8 cellular contexts compared by ENCODE assay signal in the genomic region with DNA sequence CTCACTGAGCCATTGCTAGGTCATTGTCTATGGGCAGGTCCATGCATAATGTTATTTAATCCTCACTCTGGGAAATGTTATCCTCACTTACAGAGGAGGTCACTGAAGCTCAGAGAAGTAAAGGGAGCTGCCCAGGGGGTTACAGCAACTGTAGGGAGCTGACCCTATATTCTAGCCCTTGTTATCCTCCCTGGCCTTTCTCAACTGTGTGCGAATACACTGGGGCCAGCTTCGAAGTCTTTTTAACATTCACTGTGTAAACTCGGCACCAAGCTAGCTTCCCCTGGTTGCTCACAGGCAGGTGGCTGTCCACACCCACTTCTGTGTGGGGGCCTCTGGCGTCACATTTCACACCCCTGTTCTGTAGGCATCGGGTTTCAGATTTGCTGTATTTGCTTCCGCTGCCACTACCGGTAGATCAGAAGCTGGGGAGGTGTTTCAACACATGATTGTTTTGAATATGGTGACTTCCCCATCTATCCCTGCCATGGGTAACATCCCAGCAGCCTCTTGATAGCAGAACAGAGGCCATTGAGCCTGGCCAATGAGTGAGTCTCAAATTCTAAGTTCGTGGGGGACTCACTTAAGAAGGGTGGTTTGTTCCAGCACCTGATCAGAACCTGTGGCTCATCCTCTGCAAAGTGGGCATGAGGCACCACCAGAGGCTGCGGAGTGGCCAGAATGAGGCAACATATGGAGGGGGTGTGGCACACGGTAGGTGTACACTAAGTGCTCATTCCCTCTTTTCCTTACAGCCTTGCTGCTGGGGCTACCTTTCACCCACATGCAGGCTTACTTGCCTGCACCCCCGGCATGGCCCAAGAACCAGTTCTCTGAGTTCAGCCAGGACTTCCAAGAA.
DNase-seq lines count a peak whose midpoint lies in the region; ATAC-seq and TF ChIP-seq lines count a peak whose summit lies in the region.

No MANE protein-coding gene starts in this region.

- no TSS peak for BruUV-seq in HCT116 (replicated peaks; lab: Mats Ljungman, UMichigan)

- H4K20me1 ChIP-seq in HCT116 (ENCODE audit: insufficient read depth) = no peaks in the 10 kb centered on the region

- DNase-seq in HCT116 (ENCODE audit: low read depth, low spot score) (no peak), NCI-H2029 (lab: John Stamatoyannopoulos, UW) (peak; percentile 54), germinal center (ENCODE audit: low spot score) (peak; percentile 85), D341Med (ENCODE audit: low spot score) (no peak), NCI-H226 (no peak)
- peak; percentile 93 for DNase-seq in activated CD8-positive, alpha-beta T cell treated with anti-CD3 and anti-CD28 coated beads, Interleukin-2, amount 10 ng/mL, durations not matched to agents 7 days and 5 days
- peak; percentile 64 for DNase-seq in stimulated activated CD8-positive, alpha-beta memory T cell treated with anti-CD3 and anti-CD28 coated beads, Interleukin-12 subunit alpha, Interleukin-12 subunit beta, amount 100 ng/mL, for 1 hour (ENCODE audit: low read depth)

- TF ChIP-seq POLR2A in HCT116 (IDR thresholded peaks at IDR 0.05; ENCODE audit: borderline replicate concordance, extremely low read depth, insufficient read depth, insufficient read length) = no peak

- peaks cover 36% of the 10 kb centered on the region for H3K36me3 Mint-ChIP-seq in activated CD8-positive, alpha-beta T cell treated with anti-CD3 and anti-CD28 coated beads, Interleukin-2, amount 10 ng/mL, durations not matched to agents 7 days and 5 days (ENCODE audit: low read depth)

- H3K27me3 ChIP-seq in HCT116 (ENCODE audit: insufficient read depth, low read length) = no peaks in the 10 kb centered on the region

- RAD21 ChIA-PET in HCT116 (lab: Charles Lee; ENCODE audit: low non-redundant PET in 1 of 2, low total read pairs in 2 of 2, uncharacterized antibody in 2 of 2, unreplicated experiment in 2 of 2) = no interaction called here

- no peak overlapping the region for H3K4me3 ChIP-seq in HCT116 (replicated peaks in 1 of 2; ENCODE audit: low read depth in 1 of 2, low read length in 2 of 2)

- H3K9ac ChIP-seq in HCT116 (ENCODE audit: low read length) = no peak overlapping the region

- H3K9me3 Mint-ChIP-seq in activated CD8-positive, alpha-beta T cell treated with anti-CD3 and anti-CD28 coated beads, Interleukin-2, amount 10 ng/mL, durations not matched to agents 7 days and 5 days (ENCODE audit: insufficient read depth) = no peaks in the 10 kb centered on the region

- no peaks in the 10 kb centered on the region for H3K9me2 ChIP-seq in HCT116 (ENCODE audit: insufficient read depth)

- peaks cover 96% of the 10 kb centered on the region for H3K4me1 Mint-ChIP-seq in activated CD8-positive, alpha-beta T cell treated with anti-CD3 and anti-CD28 coated beads, Interleukin-2, amount 10 ng/mL, durations not matched to agents 7 days and 5 days (ENCODE audit: low read depth)

- POLR2A ChIA-PET in HCT116 (lab: Charles Lee) = interaction anchor here (1.5 kb wide), 1 partner anchor 11 kb away, joined by 6 read pairs; no protein-coding TSS in a partner anchor
- POLR2A ChIA-PET in activated CD8-positive, alpha-beta T cell treated with anti-CD3 and anti-CD28 coated beads, Interleukin-2, amount 10 ng/mL, durations not matched to agents 7 days and 5 days (lab: Charles Lee) = interaction anchor here (0.8 to 1.1 kb wide), 2 partner anchors 61 to 409 kb away, joined by 3 to 4 read pairs; no protein-coding TSS in a partner anchor

- no peak overlapping the region for H3K27ac ChIP-seq in HCT116 (ENCODE audit: low read depth, low read length)

- no peaks in the 10 kb centered on the region for H3K9me3 ChIP-seq in HCT116 (ENCODE audit: control insufficient read depth in 1 of 2, insufficient read depth in 1 of 2, low read depth in 1 of 2, low read length in 2 of 2)

- no peak for TF ChIP-seq RAD21 in HCT116 (IDR thresholded peaks at IDR 0.05; ENCODE audit: low read depth)

- H3K79me2 ChIP-seq in HCT116 (ENCODE audit: insufficient read depth, low read length) = no peaks in the 10 kb centered on the region

- no peaks in the 10 kb centered on the region for H3K27me3 Mint-ChIP-seq in activated CD8-positive, alpha-beta T cell treated with anti-CD3 and anti-CD28 coated beads, Interleukin-2, amount 10 ng/mL, durations not matched to agents 7 days and 5 days (ENCODE audit: low read depth)

- H3K4me3 Mint-ChIP-seq in activated CD8-positive, alpha-beta T cell treated with anti-CD3 and anti-CD28 coated beads, Interleukin-2, amount 10 ng/mL, durations not matched to agents 7 days and 5 days = peak overlapping the region; percentile 68

- peak overlapping the region; percentile 28; the same call in 1 of the 2 replicates for H3K4me2 ChIP-seq in HCT116 (ENCODE audit: low read length)

- CTCF ChIA-PET in HCT116 (lab: Charles Lee) = interaction anchor here (0.9 kb wide), 1 partner anchor 16 kb away, joined by 3 read pairs; no protein-coding TSS in a partner anchor
- CTCF ChIA-PET in activated CD8-positive, alpha-beta T cell treated with anti-CD3 and anti-CD28 coated beads, Interleukin-2, amount 10 ng/mL, durations not matched to agents 7 days and 5 days (lab: Charles Lee) = interaction anchor here (0.7 to 6.8 kb wide), 10 partner anchors 9 to 202 kb away, joined by 3 to 41 read pairs (median 6); partner anchors contain the start of gene RPL32

- peak; percentile 52 for ATAC-seq in GM18502 (IDR thresholded peaks at IDR 0.05; ENCODE audit: poor library complexity, unreplicated experiment)
- ATAC-seq in HCT116 = peak; percentile 33; the same call in 1 of the 2 replicates
- ATAC-seq in activated CD8-positive, alpha-beta T cell treated with anti-CD3 and anti-CD28 coated beads, Interleukin-2, amount 10 ng/mL, durations not matched to agents 7 days and 5 days = peak; percentile 68

- intact Hi-C loops in HCT116 (cut with micrococcal nuclease) = no loop called here

- no peaks in the 10 kb centered on the region for H3K36me3 ChIP-seq in HCT116 (ENCODE audit: control insufficient read depth in 1 of 2, insufficient read depth in 2 of 2, low read length in 2 of 2)

- H3K4me1 ChIP-seq in HCT116 (ENCODE audit: control insufficient read depth in 1 of 2, insufficient read depth in 2 of 2, low read length in 2 of 2) = peaks cover 11 to 14% of the 10 kb centered on the region in 2 experiments; a peak in 3 of 4 replicates

- peak overlapping the region; percentile 97 for H3K27ac Mint-ChIP-seq in activated CD8-positive, alpha-beta T cell treated with anti-CD3 and anti-CD28 coated beads, Interleukin-2, amount 10 ng/mL, durations not matched to agents 7 days and 5 days

- TF ChIP-seq CTCF in HCT116 (IDR thresholded peaks at IDR 0.05 in 2 of 3, conservative IDR thresholded peaks at IDR 0.05 in 1 of 3; ENCODE audit: borderline replicate concordance in 1 of 3, insufficient read depth in 1 of 3, low read depth in 2 of 3, low read length in 2 of 3) = no peak

- no peak overlapping the region for H2AFZ ChIP-seq in HCT116 (ENCODE audit: low read depth, low read length, poor library complexity, severe bottlenecking)

TF ChIP-seq in HCT116, 20 proteins besides CTCF, POLR2A, EP300 and RAD21 (continues in another document):
- TF ChIP-seq REST (IDR thresholded peaks at IDR 0.05; ENCODE audit: low read depth) = no peak
- TF ChIP-seq, protein P1, sequence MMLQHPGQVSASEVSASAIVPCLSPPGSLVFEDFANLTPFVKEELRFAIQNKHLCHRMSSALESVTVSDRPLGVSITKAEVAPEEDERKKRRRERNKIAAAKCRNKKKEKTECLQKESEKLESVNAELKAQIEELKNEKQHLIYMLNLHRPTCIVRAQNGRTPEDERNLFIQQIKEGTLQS (IDR thresholded peaks at IDR 0.05) = no peak
- TF ChIP-seq YY1 (IDR thresholded peaks at IDR 0.05; ENCODE audit: extremely low read depth, insufficient replicate concordance, low read depth, low read length) = no peak
- no peak for TF ChIP-seq ZBTB33 (IDR thresholded peaks at IDR 0.05; ENCODE audit: extremely low read depth, insufficient replicate concordance, low read length)

Comparison
In these comparisons a context has a peak if more than half of its experiments do, and no peak if none do; other contexts are left out.
1. DNase-seq: peak in NCI-H2029 (single experiment), activated CD8-positive, alpha-beta T cell treated with anti-CD3 and anti-CD28 coated beads, Interleukin-2, amount 10 ng/mL, durations not matched to agents 7 days and 5 days (single experiment), germinal center (single experiment) and stimulated activated CD8-positive, alpha-beta memory T cell treated with anti-CD3 and anti-CD28 coated beads, Interleukin-12 subunit alpha, Interleukin-12 subunit beta, amount 100 ng/mL, for 1 hour (single experiment); none in HCT116 (single experiment), D341Med (single experiment) and NCI-H226 (single experiment).
2. Peak in every context shown above with its lines, with median percentiles within 50 percentile points of each other: ATAC-seq.